21 cellular contexts compared by ENCODE assay signal in the genomic region with DNA sequence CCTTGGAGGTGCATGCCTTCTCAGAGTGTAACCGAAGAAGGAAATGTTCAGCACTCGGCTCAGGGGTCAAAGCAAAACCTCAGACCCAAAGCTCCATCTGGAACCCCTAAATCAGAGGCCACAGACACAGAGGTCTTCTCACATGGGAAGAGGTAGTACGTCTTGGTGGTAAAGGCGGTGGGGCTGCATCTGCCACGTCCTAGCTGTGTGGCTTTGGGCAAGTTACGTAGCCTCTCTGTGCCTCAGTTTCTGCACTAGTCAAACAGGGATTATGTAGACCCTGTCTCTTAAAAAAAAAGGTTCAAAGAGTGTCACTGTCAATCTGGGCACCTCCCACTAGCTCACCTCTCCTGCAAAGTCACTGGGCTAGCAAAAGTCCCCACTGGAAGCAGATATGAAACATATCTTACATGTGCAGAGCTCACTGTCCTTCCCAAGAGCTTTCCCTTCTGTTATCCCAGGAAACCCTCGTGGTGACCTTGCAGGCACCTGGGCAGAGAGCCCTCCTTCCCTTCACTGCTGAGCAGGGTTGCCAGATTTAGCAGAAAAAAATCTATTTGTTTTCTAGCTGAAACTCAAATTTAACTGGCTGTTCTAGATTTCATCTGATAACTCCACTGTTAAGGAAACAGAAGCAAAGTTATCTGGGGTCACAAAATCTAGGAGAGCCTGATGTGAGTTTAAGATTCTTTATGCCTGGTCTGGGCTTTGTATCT. TPM values are rescaled to one million over a fixed set of nuclear protein-coding genes. Genes with fewer than 3 reads are reported as not detected.
DNase-seq lines count a peak whose midpoint lies in the region; ATAC-seq, FAIRE-seq and TF ChIP-seq lines count a peak whose summit lies in the region.
"Had no signal": no experiment of that assay in that cellular context is flagged by ENCODE, and none has a peak within 500 bp of the region (broad histone marks: within the 10 kb centered on the region; RNA-seq: fewer than 3 reads in every experiment).

No MANE protein-coding gene starts in this region.

- H2BK15ac ChIP-seq in IMR-90 (ENCODE audit: low read depth, low read length): no peak overlapping the region

- no peak overlapping the region for H3K4ac ChIP-seq in IMR-90 (ENCODE audit: low read depth, low read length)

- H3K4me3 ChIP-seq in IMR-90 (ENCODE audit: insufficient read depth, low read depth, low read length): no peak overlapping the region
- H3K4me3 ChIP-seq in body of pancreas: no peak overlapping the region
- H3K4me3 ChIP-seq in HepG2 (replicated peaks in 1 of 3; ENCODE audit: insufficient read depth in 1 of 3, low read depth in 2 of 3, low read length in 3 of 3): no peak overlapping the region
- no peak overlapping the region for H3K4me3 ChIP-seq in tibial nerve
- H3K4me3 ChIP-seq in osteoblast (ENCODE audit: insufficient read depth, low read length): no peak overlapping the region
- H3K4me3 ChIP-seq: SK-N-MC had no signal

- H2BK120ac ChIP-seq in IMR-90 (ENCODE audit: low read depth, low read length): no peak overlapping the region

- H2BK20ac ChIP-seq in IMR-90 (ENCODE audit: low read depth, low read length): no peak overlapping the region

- no peak overlapping the region for H3K23ac ChIP-seq in IMR-90 (ENCODE audit: low read depth, low read length)

- H3K4me1 ChIP-seq in IMR-90 (ENCODE audit: control insufficient read depth, insufficient read depth, low read length) (peaks cover 26% of the 10 kb centered on the region), body of pancreas (peaks cover 73% of the 10 kb centered on the region), HepG2 (ENCODE audit: insufficient read depth, low read length) (peaks cover 64% of the 10 kb centered on the region), tibial nerve (peaks cover 0 to 60% (median 23%) of the 10 kb centered on the region in 4 donors), osteoblast (ENCODE audit: insufficient read depth, low read length) (peaks cover 37% of the 10 kb centered on the region)

- POLR2A ChIA-PET in IMR-90 (lab: Charles Lee; ENCODE audit: unreplicated experiment): no interaction called here
- POLR2A ChIA-PET in HepG2 (lab: Yijun Ruan, JAX): interaction anchor here (1.2 to 1.8 kb wide), 2 partner anchors 18 to 53 kb away, joined by 3 to 5 read pairs; partner anchors contain the start of genes CFAP61, CRNKL1 and NAA20

- TF ChIP-seq POLR2A in IMR-90 (IDR thresholded peaks at IDR 0.05; ENCODE audit: low read depth, low read length) (no peak), body of pancreas (IDR thresholded peaks at IDR 0.05) (no peak), HepG2 (IDR thresholded peaks at IDR 0.05; ENCODE audit: insufficient read depth in 1 of 2, low read depth in 2 of 2, low read length in 2 of 2) (no peak), tibial nerve (IDR thresholded peaks at IDR 0.05) (no peak)

- H3K9me3 ChIP-seq in IMR-90 (ENCODE audit: control insufficient read depth, insufficient read depth, low read length): no peaks in the 10 kb centered on the region
- no peaks in the 10 kb centered on the region for H3K9me3 ChIP-seq in body of pancreas
- no peaks in the 10 kb centered on the region for H3K9me3 ChIP-seq in HepG2 (ENCODE audit: low read length)
- H3K9me3 ChIP-seq in tibial nerve: no peaks in the 10 kb centered on the region
- no peaks in the 10 kb centered on the region for H3K9me3 ChIP-seq in osteoblast (ENCODE audit: low read depth, low read length)
- H3K9me3 ChIP-seq: Caco-2 had no signal

- no peak overlapping the region for H4K91ac ChIP-seq in IMR-90 (ENCODE audit: insufficient read depth, low read depth, low read length)

- H3K9ac ChIP-seq in IMR-90 (ENCODE audit: low read depth, low read length) (no peak overlapping the region), HepG2 (ENCODE audit: insufficient read depth, low read depth, low read length) (no peak overlapping the region)

- no peaks in the 10 kb centered on the region for H3K27me3 ChIP-seq in IMR-90 (ENCODE audit: control insufficient read depth, insufficient read depth, low read length)
- H3K27me3 ChIP-seq in body of pancreas: no peaks in the 10 kb centered on the region
- no peaks in the 10 kb centered on the region for H3K27me3 ChIP-seq in HepG2 (ENCODE audit: control insufficient read depth in 1 of 2, insufficient read depth in 2 of 2, low read length in 2 of 2)
- H3K27me3 ChIP-seq in tibial nerve: no peaks in the 10 kb centered on the region
- H3K27me3 ChIP-seq in osteoblast (ENCODE audit: insufficient read depth, low read length): no peaks in the 10 kb centered on the region

- H2AFZ ChIP-seq in IMR-90 (replicated peaks; ENCODE audit: low read length, poor library complexity) (no peak overlapping the region), HepG2 (ENCODE audit: low read length) (no peak overlapping the region), osteoblast (ENCODE audit: low read length) (no peak overlapping the region)

- CTCF ChIA-PET in IMR-90 (lab: Yijun Ruan, JAX): interaction anchor here (0.6 kb wide), 1 partner anchor 89 kb away, joined by 3 read pairs; no protein-coding TSS in a partner anchor
- CTCF ChIA-PET in HepG2 (lab: Yijun Ruan, JAX; ENCODE audit: low intra/inter-chr PET ratio, low total read pairs): no interaction called here

- peaks cover 46 to 80% of the 10 kb centered on the region in 2 experiments for H3K79me1 ChIP-seq in IMR-90 (ENCODE audit: low read depth in 1 of 2, low read length in 2 of 2)

- H4K5ac ChIP-seq in IMR-90 (ENCODE audit: low read depth, low read length): no peak overlapping the region

- H3K36me3 ChIP-seq in IMR-90 (ENCODE audit: control insufficient read depth, insufficient read depth, low read length) (peaks cover 59% of the 10 kb centered on the region), body of pancreas (replicated peaks in 1 of 2; ENCODE audit: insufficient read depth in 1 of 2, low read depth in 2 of 2) (peaks cover 0 to 14% of the 10 kb centered on the region in 2 donors), HepG2 (replicated peaks in 1 of 2; ENCODE audit: control insufficient read depth in 1 of 2, insufficient read depth in 2 of 2, low read length in 2 of 2) (no peaks in the 10 kb centered on the region), tibial nerve (peaks cover 0 to 57% (median 0%) of the 10 kb centered on the region in 3 donors), osteoblast (ENCODE audit: insufficient read depth, low read length) (peaks cover 63% of the 10 kb centered on the region)

- H3K79me2 ChIP-seq in HepG2 (ENCODE audit: insufficient read depth, low read length): no peaks in the 10 kb centered on the region
- peaks cover 43% of the 10 kb centered on the region for H3K79me2 ChIP-seq in osteoblast (ENCODE audit: insufficient read depth, low read length)

- H3K4me2 ChIP-seq in IMR-90 (ENCODE audit: low read depth, low read length) (no peak overlapping the region), HepG2 (ENCODE audit: low read depth, low read length) (no peak overlapping the region), osteoblast (ENCODE audit: insufficient read depth, low read length) (no peak overlapping the region)

- TF ChIP-seq CTCF in IMR-90 (conservative IDR thresholded peaks at IDR 0.05; ENCODE audit: low read depth, low read length) (no peak), body of pancreas (IDR thresholded peaks at IDR 0.05) (no peak), HepG2 (CRISPR knock-in tag; IDR thresholded peaks at IDR 0.05) (no peak), tibial nerve (IDR thresholded peaks at IDR 0.05) (no peak), osteoblast (IDR thresholded peaks at IDR 0.05; ENCODE audit: extremely low read depth, low read depth, low read length) (no peak)

- no peak for FAIRE-seq in HepG2 (lab: Jason Lieb, UNC)
- FAIRE-seq: G401.6 had no signal

- H2BK5ac ChIP-seq in IMR-90 (ENCODE audit: low read depth, low read length, poor library complexity, severe bottlenecking): no peak overlapping the region

- TF ChIP-seq RAD21 in IMR-90 (IDR thresholded peaks at IDR 0.05; ENCODE audit: low read length) (no peak), HepG2 (CRISPR knock-in tag; IDR thresholded peaks at IDR 0.05) (no peak)

- no peak overlapping the region for H3K14ac ChIP-seq in IMR-90 (replicated peaks; ENCODE audit: low read depth, low read length)

- no peak overlapping the region for H3K18ac ChIP-seq in IMR-90 (ENCODE audit: low read depth, low read length)

- H4K20me1 ChIP-seq in IMR-90 (ENCODE audit: insufficient read depth, low read length) (peaks cover 57% of the 10 kb centered on the region), HepG2 (ENCODE audit: insufficient read depth, low read length) (no peaks in the 10 kb centered on the region), osteoblast (ENCODE audit: insufficient read depth, low read length) (peaks cover 18% of the 10 kb centered on the region)

- intact Hi-C loops in IMR-90 (cut with micrococcal nuclease) (no loop called here), body of pancreas (cut with DNase I) (no loop called here), HepG2 (cut with micrococcal nuclease; ENCODE audit: unreplicated experiment) (loop anchor here (5.0 kb wide), 2 partner anchors 82 to 112 kb away; no protein-coding TSS in a partner anchor)

- peak overlapping the region; percentile 33 for H2AK9ac ChIP-seq in IMR-90 (replicated peaks; ENCODE audit: low read depth, low read length, poor library complexity)

- H2AK5ac ChIP-seq in IMR-90 (ENCODE audit: low read depth, low read length): no peak overlapping the region

- H3K56ac ChIP-seq in IMR-90 (ENCODE audit: extremely low read depth, insufficient read depth, low read length): no peak overlapping the region

- no peak overlapping the region for H3K27ac ChIP-seq in IMR-90 (ENCODE audit: insufficient read depth, low read length)
- peak overlapping the region; percentile 43 to 70 (median 56) for H3K27ac ChIP-seq in body of pancreas
- H3K27ac ChIP-seq in HepG2 (ENCODE audit: extremely low read length, insufficient read depth, low read length): peak overlapping the region; percentile 25
- peak overlapping the region; percentile 6 for H3K27ac ChIP-seq in substantia nigra (ENCODE audit: low read depth, low read length, poor library complexity, severe bottlenecking)
- peak overlapping the region in 2 of 4 donors; percentile 2 to 52 for H3K27ac ChIP-seq in tibial nerve
- no peak overlapping the region for H3K27ac ChIP-seq in osteoblast (ENCODE audit: low read depth, low read length)
- H3K27ac ChIP-seq: HL-60, SK-N-MC had no signal

- TF ChIP-seq EP300 in HepG2 (IDR thresholded peaks at IDR 0.05; ENCODE audit: low read depth in 2 of 2, low read length in 2 of 2) (no peak), HepG2 (CRISPR knock-in tag; IDR thresholded peaks at IDR 0.05; ENCODE audit: borderline replicate concordance) (no peak), tibial nerve (IDR thresholded peaks at IDR 0.05) (no peak)

- H3K9me1 ChIP-seq in IMR-90 (ENCODE audit: insufficient read depth, low read length): peaks cover 12% of the 10 kb centered on the region

- BruUV-seq in IMR-90 (replicated peaks; lab: Mats Ljungman, UMichigan) (no TSS peak), HepG2 (replicated peaks; lab: Mats Ljungman, UMichigan) (no TSS peak)

- no peak overlapping the region for H4K8ac ChIP-seq in IMR-90 (ENCODE audit: low read depth in 2 of 2, low read length in 2 of 2)

- dilution Hi-C loops in IMR-90 (cut with HindIII; ENCODE audit: low sequenced_read_pairs, unreplicated experiment): no loop called here

- DNase-seq in IMR-90 (no peak), body of pancreas (peak; percentile 70 to 83 (median 76)), HepG2 (ENCODE audit: low spot score) (no peak), substantia nigra (lab: John Stamatoyannopoulos, UW) (no peak), tibial nerve (ENCODE audit: low spot score in 2 of 2) (no peak), osteoblast (ENCODE audit: insufficient read length, low spot score, missing footprints) (no peak), NCI-H1930 (lab: John Stamatoyannopoulos, UW) (no peak)
- DNase-seq: Caco-2; CD4-positive, CD25-positive, alpha-beta regulatory T cell; H7; HFFc6; Karpas-422; NCI-H1092 treated with DMSO at 0.1 percent for 48 hours; NCI-H146; NCI-H2081; NK-92 treated with Interleukin-12 subunit alpha and Interleukin-12 subunit beta, amount 100 ng/mL, for 24 hours; SHP77 had no signal

- in situ Hi-C loops in IMR-90 (cut with MboI; ENCODE audit: low sequenced_read_pairs) (loop anchor here (5.0 kb wide), 1 partner anchor 307 kb away; no protein-coding TSS in a partner anchor), HepG2 (cut with HindIII; ENCODE audit: extremely low pct_ligation_motif_present, low pct_unique_long_range_greater_than_20kb) (loop anchor here (5.0 kb wide), 1 partner anchor 212 kb away; no protein-coding TSS in a partner anchor)

- ATAC-seq in IMR-90 (ENCODE audit: low read depth) (no peak), body of pancreas (peak; percentile 80), HepG2 (no peak)

- WGBS in IMR-90 (ENCODE audit: extremely low coverage in 2 of 2, insufficient read length in 1 of 2), 2 experiments: 90% methylated on average over 2 of the region's 7 CpGs; no CpG with 5 or more reads in 1 of the 2 experiments
- WGBS in body of pancreas, 2 donors: 40 to 41% methylated on average over 7 of the region's 7 CpGs
- WGBS in HepG2 (ENCODE audit: low lambda C conversion rate): 84% methylated on average over 7 of the region's 7 CpGs
- 77 to 88% methylated on average over 7 of the region's 7 CpGs for WGBS in tibial nerve, 2 donors

RNA-seq across cellular contexts. Expression of gene NAA20, which starts 18.0 kb away (rescaled TPM):
- total RNA-seq in IMR-90 (2012; rRNA removed) (35.7 and 59.7 TPM in 2 replicates), body of pancreas (10 to 100 TPM; 19.2 to 23.4 TPM), HepG2 (2016; rRNA removed; fragmentation: Illumina TruSeq; extraction: Trizol) (82.8 and 114 TPM in 2 replicates), tibial nerve (10 to 100 TPM; 18.1 to 27.2 (median 20.8) TPM), osteoblast (32.6 and 43.3 TPM in 2 replicates)
- polyA plus RNA-seq in IMR-90 (2012; rRNA removed) (50.9 and 58.8 TPM in 2 replicates), HepG2 (2011; rRNA removed) (62.9 and 81.9 TPM in 2 replicates)
- polyA plus RNA-seq in IMR-90 (2012; cell fraction: cytosol; rRNA removed): 22.3 and 26.0 TPM in 2 replicates
- polyA plus RNA-seq in IMR-90 (2012; cell fraction: nucleus; rRNA removed; ENCODE audit: low replicate concordance): 10.2 and 27.2 TPM in 2 replicates
- total RNA-seq in HepG2 (2016; cell fraction: cytosol; rRNA removed; fragmentation: Illumina TruSeq; extraction: Trizol; ENCODE audit: low read depth): 21.7 and 25.6 TPM in 2 replicates
- total RNA-seq in HepG2 (2016; cell fraction: insoluble cytoplasmic fraction; rRNA removed; fragmentation: Illumina TruSeq; extraction: Trizol): 86.7 and 113 TPM in 2 replicates
- 37.5 and 43.6 TPM in 2 replicates for total RNA-seq in HepG2 (2016; cell fraction: membrane; rRNA removed; fragmentation: Illumina TruSeq; extraction: Trizol)
- 54.4 and 60.1 TPM in 2 replicates for total RNA-seq in HepG2 (2016; cell fraction: nucleus; rRNA removed; fragmentation: Illumina TruSeq; extraction: Trizol)
- polyA plus RNA-seq in HepG2 (2011; cell fraction: cytosol; rRNA removed): 50.7 and 67.7 TPM in 2 replicates
- 23.7 and 25.9 TPM in 2 replicates for polyA plus RNA-seq in HepG2 (2011; cell fraction: nucleus; rRNA removed)
- 95.6 and 106 TPM in 2 replicates for polyA plus RNA-seq in HepG2 (2012)
- polyA plus RNA-seq in HepG2 (2016; cell fraction: cytosol; fragmentation: Illumina TruSeq; extraction: Trizol; ENCODE audit: low read depth): 28.8 and 29.8 TPM in 2 replicates
- 148 and 163 TPM in 2 replicates for polyA plus RNA-seq in HepG2 (2016; cell fraction: insoluble cytoplasmic fraction; fragmentation: Illumina TruSeq; extraction: Trizol; ENCODE audit: low read depth)
- 36.9 and 37.4 TPM in 2 replicates for polyA plus RNA-seq in HepG2 (2016; cell fraction: membrane; fragmentation: Illumina TruSeq; extraction: Trizol; ENCODE audit: low read depth)
- 119 and 123 TPM in 2 replicates for polyA plus RNA-seq in HepG2 (2016; cell fraction: nucleus; fragmentation: Illumina TruSeq; extraction: Trizol; ENCODE audit: insufficient read depth, low read depth)
- polyA minus RNA-seq in HepG2 (2011; rRNA and poly(A)+ RNA removed; ENCODE audit: low replicate concordance): 14.8 and 29.0 TPM in 2 replicates
- 25.5 and 28.8 TPM in 2 replicates for polyA minus RNA-seq in HepG2 (2011; cell fraction: cytosol; rRNA and poly(A)+ RNA removed)
- 45.3 and 48.5 TPM in 2 replicates for polyA minus RNA-seq in HepG2 (2011; cell fraction: nucleus; rRNA and poly(A)+ RNA removed)

RNA-seq across cellular contexts. Expression of gene CRNKL1, which starts 53.1 kb away (rescaled TPM):
- total RNA-seq in IMR-90 (2012; rRNA removed) (20.1 and 33.9 TPM in 2 replicates), body of pancreas (10 to 100 TPM; 12.5 to 28.3 TPM), HepG2 (2016; rRNA removed; fragmentation: Illumina TruSeq; extraction: Trizol) (64.5 and 103 TPM in 2 replicates), tibial nerve (10 to 100 TPM; 25.5 to 37.9 (median 28.8) TPM), osteoblast (31.5 and 33.7 TPM in 2 replicates)
- polyA plus RNA-seq in IMR-90 (2012; rRNA removed) (6.2 and 7.4 TPM in 2 replicates), HepG2 (2011; rRNA removed) (10.8 and 12.3 TPM in 2 replicates)
- 1.4 and 3.2 TPM in 2 replicates for polyA plus RNA-seq in IMR-90 (2012; cell fraction: cytosol; rRNA removed)
- polyA plus RNA-seq in IMR-90 (2012; cell fraction: nucleus; rRNA removed; ENCODE audit: low replicate concordance): 0.92 and 6.0 TPM in 2 replicates
- 8.3 and 8.7 TPM in 2 replicates for total RNA-seq in HepG2 (2016; cell fraction: cytosol; rRNA removed; fragmentation: Illumina TruSeq; extraction: Trizol; ENCODE audit: low read depth)
- total RNA-seq in HepG2 (2016; cell fraction: insoluble cytoplasmic fraction; rRNA removed; fragmentation: Illumina TruSeq; extraction: Trizol): 62.9 and 102 TPM in 2 replicates
- 16.0 and 23.6 TPM in 2 replicates for total RNA-seq in HepG2 (2016; cell fraction: membrane; rRNA removed; fragmentation: Illumina TruSeq; extraction: Trizol)
- 44.4 and 50.7 TPM in 2 replicates for total RNA-seq in HepG2 (2016; cell fraction: nucleus; rRNA removed; fragmentation: Illumina TruSeq; extraction: Trizol)
- polyA plus RNA-seq in HepG2 (2011; cell fraction: cytosol; rRNA removed): 7.1 and 10.7 TPM in 2 replicates
- 7.0 and 7.9 TPM in 2 replicates for polyA plus RNA-seq in HepG2 (2011; cell fraction: nucleus; rRNA removed)
- 24.5 and 37.7 TPM in 2 replicates for polyA plus RNA-seq in HepG2 (2012)
- polyA plus RNA-seq in HepG2 (2016; cell fraction: cytosol; fragmentation: Illumina TruSeq; extraction: Trizol; ENCODE audit: low read depth): 4.5 and 4.7 TPM in 2 replicates
- 69.8 and 72.6 TPM in 2 replicates for polyA plus RNA-seq in HepG2 (2016; cell fraction: insoluble cytoplasmic fraction; fragmentation: Illumina TruSeq; extraction: Trizol; ENCODE audit: low read depth)
- polyA plus RNA-seq in HepG2 (2016; cell fraction: membrane; fragmentation: Illumina TruSeq; extraction: Trizol; ENCODE audit: low read depth): 7.0 and 7.5 TPM in 2 replicates
- 51.1 and 58.0 TPM in 2 replicates for polyA plus RNA-seq in HepG2 (2016; cell fraction: nucleus; fragmentation: Illumina TruSeq; extraction: Trizol; ENCODE audit: insufficient read depth, low read depth)
- polyA minus RNA-seq in HepG2 (2011; rRNA and poly(A)+ RNA removed; ENCODE audit: low replicate concordance): 5.1 and 9.0 TPM in 2 replicates
- 17.9 and 18.2 TPM in 2 replicates for polyA minus RNA-seq in HepG2 (2011; cell fraction: cytosol; rRNA and poly(A)+ RNA removed)
- polyA minus RNA-seq in HepG2 (2011; cell fraction: nucleus; rRNA and poly(A)+ RNA removed): 46.4 and 51.1 TPM in 2 replicates

RNA-seq across cellular contexts. Expression of gene CFAP61, which starts 53.2 kb away (rescaled TPM):
- under 0.01 TPM in 1 of 2 replicates, not detected in the other for total RNA-seq in IMR-90 (2012; rRNA removed)
- 0.07 TPM in 1 of 2 replicates, not detected in the other for polyA plus RNA-seq in IMR-90 (2012; rRNA removed)
- polyA plus RNA-seq in IMR-90 (2012; cell fraction: cytosol; rRNA removed): not detected in 2 replicates
- not detected in 2 replicates for polyA plus RNA-seq in IMR-90 (2012; cell fraction: nucleus; rRNA removed; ENCODE audit: low replicate concordance)
- total RNA-seq in body of pancreas: under 1 TPM in 1 of 2 donors, not detected in 1; 0.52 TPM
- 0.27 TPM in 1 of 2 replicates, not detected in the other for total RNA-seq in HepG2 (2016; rRNA removed; fragmentation: Illumina TruSeq; extraction: Trizol)
- not detected in 2 replicates for total RNA-seq in HepG2 (2016; cell fraction: cytosol; rRNA removed; fragmentation: Illumina TruSeq; extraction: Trizol; ENCODE audit: low read depth)
- total RNA-seq in HepG2 (2016; cell fraction: insoluble cytoplasmic fraction; rRNA removed; fragmentation: Illumina TruSeq; extraction: Trizol): 0.24 TPM in 1 of 2 replicates, not detected in the other
- not detected in 2 replicates for total RNA-seq in HepG2 (2016; cell fraction: membrane; rRNA removed; fragmentation: Illumina TruSeq; extraction: Trizol)
- total RNA-seq in HepG2 (2016; cell fraction: nucleus; rRNA removed; fragmentation: Illumina TruSeq; extraction: Trizol): 1.0 TPM in 1 of 2 replicates, not detected in the other
- polyA plus RNA-seq in HepG2 (2011; rRNA removed): not detected in 2 replicates
- polyA plus RNA-seq in HepG2 (2011; cell fraction: cytosol; rRNA removed): 0.12 and 0.17 TPM in 2 replicates
- polyA plus RNA-seq in HepG2 (2011; cell fraction: nucleus; rRNA removed): 0.50 TPM in 1 of 2 replicates, not detected in the other
- polyA plus RNA-seq in HepG2 (2012): 0.12 TPM in 1 of 2 replicates, not detected in the other
- polyA plus RNA-seq in HepG2 (2016; cell fraction: cytosol; fragmentation: Illumina TruSeq; extraction: Trizol; ENCODE audit: low read depth): not detected in 2 replicates
- polyA plus RNA-seq in HepG2 (2016; cell fraction: insoluble cytoplasmic fraction; fragmentation: Illumina TruSeq; extraction: Trizol; ENCODE audit: low read depth): not detected in 2 replicates
- not detected in 2 replicates for polyA plus RNA-seq in HepG2 (2016; cell fraction: membrane; fragmentation: Illumina TruSeq; extraction: Trizol; ENCODE audit: low read depth)
- polyA plus RNA-seq in HepG2 (2016; cell fraction: nucleus; fragmentation: Illumina TruSeq; extraction: Trizol; ENCODE audit: insufficient read depth, low read depth): 0.77 TPM in 1 of 2 replicates, not detected in the other
- not detected in 2 replicates for polyA minus RNA-seq in HepG2 (2011; rRNA and poly(A)+ RNA removed; ENCODE audit: low replicate concordance)
- polyA minus RNA-seq in HepG2 (2011; cell fraction: cytosol; rRNA and poly(A)+ RNA removed): not detected in 2 replicates
- polyA minus RNA-seq in HepG2 (2011; cell fraction: nucleus; rRNA and poly(A)+ RNA removed): 0.64 TPM in 1 of 2 replicates, not detected in the other
- total RNA-seq in tibial nerve: 1 to 10 TPM in 1 of 4 donors, under 1 TPM in 2, not detected in 1; 0.21 to 1.5 (median 0.60) TPM
- total RNA-seq in osteoblast: not detected in 2 replicates
- total RNA-seq: Caco-2; CD4-positive, CD25-positive, alpha-beta regulatory T cell had no signal
- polyA plus RNA-seq: CD4-positive, CD25-positive, alpha-beta regulatory T cell; IgD-negative memory B cell had no signal

Comparison
In these comparisons a context has a peak if more than half of its experiments do, and no peak if none do; other contexts are left out.
1. DNase-seq: peak in body of pancreas (4 of 4); none in IMR-90 (single experiment), HepG2 (single experiment), substantia nigra (0 of 49), tibial nerve (0 of 2), osteoblast (single experiment) and NCI-H1930 (0 of 2).
2. H3K27ac ChIP-seq: peak in body of pancreas (4 of 4), HepG2 (single experiment) and substantia nigra (single experiment); none in IMR-90 (single experiment) and osteoblast (single experiment).